ENCODE assay signal across 8 cellular contexts in the genomic region with DNA sequence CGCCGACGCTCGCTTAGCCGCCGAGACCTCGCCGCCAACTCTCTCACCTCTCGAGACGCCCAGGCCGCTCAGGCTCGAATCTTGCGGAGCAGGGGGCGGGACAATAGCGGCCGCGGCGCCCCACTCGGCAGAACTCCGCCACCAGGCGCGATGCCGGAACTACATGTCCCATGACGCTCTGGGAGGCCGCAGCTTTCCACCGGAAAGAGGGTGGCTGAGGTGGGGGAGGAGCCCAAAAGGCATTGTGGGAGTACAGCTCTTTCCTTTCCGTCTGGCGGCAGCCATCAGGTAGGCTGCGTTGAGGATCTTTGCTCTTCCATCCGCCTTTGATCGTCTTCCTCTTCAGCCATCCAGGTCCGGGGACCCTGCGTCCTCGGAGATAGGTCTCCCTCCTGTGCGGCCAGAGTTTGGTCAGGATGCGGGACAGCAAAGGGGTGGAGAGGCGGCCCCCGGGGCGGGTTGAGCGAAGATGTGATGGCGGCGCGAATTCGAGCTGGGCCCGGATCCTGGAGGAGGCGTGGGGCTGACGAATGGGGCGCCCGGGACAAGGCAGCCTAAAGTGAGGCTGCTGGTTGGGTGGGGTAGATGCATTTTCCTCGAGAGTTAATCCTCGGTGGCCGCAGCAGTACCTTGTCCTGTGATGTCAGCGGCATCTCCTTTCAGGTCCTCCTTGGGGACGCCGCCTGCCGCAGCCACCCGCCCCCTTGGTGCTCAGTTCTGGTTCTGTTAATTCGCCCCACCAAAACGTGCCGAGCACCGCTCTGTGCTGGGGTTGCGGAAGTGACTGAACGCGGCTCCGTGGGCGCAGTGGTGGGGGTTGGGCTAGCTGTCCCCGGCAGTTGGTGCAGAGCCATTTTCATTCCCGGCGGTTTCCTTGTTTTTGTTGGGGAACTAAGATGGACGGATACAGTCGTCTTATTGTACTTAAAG. TPM values are rescaled to one million over a fixed set of nuclear protein-coding genes. Genes with fewer than 3 reads are reported as not detected.
DNase-seq lines count a peak whose midpoint lies in the region; ATAC-seq and TF ChIP-seq lines count a peak whose summit lies in the region.

A gene (minus strand): TSS at position 105 of the 930 bp plus-strand sequence. CDS start 6,086 bp downstream, outside the sequence.
A gene (plus strand): TSS at position 247 of the 930 bp plus-strand sequence. CDS start 728 bp downstream, outside the sequence.

- no peaks in the 10 kb centered on the region for H3K27me3 ChIP-seq in right lobe of liver

- DNase-seq in CD14-positive monocyte (ENCODE audit: low spot score) (peak; percentile 97), NCI-H748 (lab: John Stamatoyannopoulos, UW; ENCODE audit: unreplicated experiment) (peak; percentile 95), dermis microvascular lymphatic vessel endothelial cell (ENCODE audit: low read depth in 2 of 2) (peak; percentile 92 to 98), right lobe of liver (peak; percentile 98 to 99 (median 99))
- DNase-seq in activated CD4-positive, alpha-beta T cell treated with anti-CD3 and anti-CD28 coated beads, Interleukin-2, amount 50 U/mL, for 4 hours: peak; percentile 96 to 97
- peak; percentile 93 to 98 for DNase-seq in stimulated activated CD4-positive, alpha-beta T cell treated with anti-CD3 and anti-CD28 coated beads, Interleukin-4, amount 100 ng/mL, for 4 hours

- H3K9me3 Mint-ChIP-seq in CD14-positive monocyte: peaks cover 0 to 2% (median 0%) of the 10 kb centered on the region in 7 donors

- peaks cover 8 to 11% (median 10%) of the 10 kb centered on the region in 3 donors for H3K27me3 Mint-ChIP-seq in CD14-positive monocyte (ENCODE audit: low read depth in 3 of 3)

- peaks cover 36 to 40% of the 10 kb centered on the region in 2 donors for H3K36me3 Mint-ChIP-seq in CD14-positive monocyte

- H3K4me3 ChIP-seq in right lobe of liver: peak within 1 kb of the TSS; percentile 89 to 96 (median 91)

- peak within 1 kb of the TSS; percentile 93 to 97 (median 95) for H3K27ac Mint-ChIP-seq in CD14-positive monocyte

- H3K4me1 Mint-ChIP-seq in CD14-positive monocyte: peaks cover 43% of the 10 kb centered on the region

- TF ChIP-seq CTCF in CD14-positive monocyte (IDR thresholded peaks at IDR 0.05): peak; percentile 63
- peak; percentile 44 to 68 (median 52) for TF ChIP-seq CTCF in right lobe of liver (IDR thresholded peaks at IDR 0.05)

- H3K27ac ChIP-seq in right lobe of liver: peak within 1 kb of the TSS; percentile 87 to 98 (median 98)

- peak within 1 kb of the TSS; percentile 96 to 97 for H3K4me3 Mint-ChIP-seq in CD14-positive monocyte

- peaks cover 0 to 24% (median 12%) of the 10 kb centered on the region in 4 donors for H3K36me3 ChIP-seq in right lobe of liver

- WGBS in right lobe of liver (ENCODE audit: insufficient coverage, low coverage, low lambda C conversion rate, missing lambda C conversion rate): 0% methylated on average over 36 of the region's 71 CpGs

- ATAC-seq in GM19351 (IDR thresholded peaks at IDR 0.05; ENCODE audit: unreplicated experiment) (peak; percentile 88), HG03521 (IDR thresholded peaks at IDR 0.05; ENCODE audit: unreplicated experiment) (peak; percentile 94), right lobe of liver (peak; percentile 94 to 98 (median 96))

- peaks cover 0 to 29% (median 12%) of the 10 kb centered on the region in 4 donors for H3K4me1 ChIP-seq in right lobe of liver

- H3K9me3 ChIP-seq in right lobe of liver: no peaks in the 10 kb centered on the region

- intact Hi-C loops in CD14-positive monocyte (cut with micrococcal nuclease): loop anchor here (2.0 to 10.0 kb wide), 2 partner anchors 28 to 48 kb away; a partner anchor contains a TSS
- intact Hi-C loops in right lobe of liver (cut with DNase I): no loop called here

- TF ChIP-seq POLR2A in right lobe of liver (IDR thresholded peaks at IDR 0.05): peak; percentile 96

RNA-seq across cellular contexts. Expression of the first gene that starts in this region (rescaled TPM):
- polyA plus RNA-seq in CD14-positive monocyte: 1 to 10 TPM; 1.9 to 2.0 TPM
- total RNA-seq in dermis microvascular lymphatic vessel endothelial cell: 5.1 and 6.1 TPM in 2 replicates
- 10 to 100 TPM in 2 of 6 experiments, 1 to 10 TPM in 4; 7.0 to 14.2 (median 8.5) TPM for total RNA-seq in right lobe of liver

RNA-seq across cellular contexts. Expression of the second gene that starts in this region (rescaled TPM):
- polyA plus RNA-seq in CD14-positive monocyte: 1,000 to 10,000 TPM; 2,781 to 3,161 TPM
- 2,042 and 3,297 TPM in 2 replicates for total RNA-seq in dermis microvascular lymphatic vessel endothelial cell
- total RNA-seq in right lobe of liver: 100 to 1,000 TPM; 572 to 932 (median 636) TPM

Comparison
In these comparisons a context has a peak if more than half of its experiments do, and no peak if none do; other contexts are left out.
1. Peak in every context shown above with its lines: DNase-seq, ATAC-seq, H3K4me3 ChIP-seq and H3K27ac ChIP-seq.
2. intact Hi-C loops: an anchor here in CD14-positive monocyte (2.0 to 10.0 kb wide); none called in right lobe of liver.